1 cellular context compared by ENCODE assay signal in genomic region chr6:4008324-4009047, GRCh38.
TF ChIP-seq lines count a peak whose summit lies in the region.

No MANE protein-coding gene starts in this region.

TF ChIP-seq in HCT116, 20 proteins besides CTCF, POLR2A, EP300 and RAD21 (continued from another document):
- no peak for TF ChIP-seq ZBTB33 (IDR thresholded peaks at IDR 0.05; ENCODE audit: extremely low read depth, insufficient replicate concordance, low read length)
- 0 out of 2 replicates have a peak, but pooled peaks have one; percentile 11 for TF ChIP-seq SP1 (IDR thresholded peaks at IDR 0.05; ENCODE audit: low read depth)
- no peak for TF ChIP-seq POLR2AphosphoS5 (IDR thresholded peaks at IDR 0.05; ENCODE audit: low read depth, low read length)
- TF ChIP-seq ELF1 (IDR thresholded peaks at IDR 0.05; ENCODE audit: borderline replicate concordance, low read depth) = no peak
- TF ChIP-seq EGR1 (IDR thresholded peaks at IDR 0.05; ENCODE audit: low read depth) = no peak
- no peak for TF ChIP-seq ZFX (IDR thresholded peaks at IDR 0.05)
- TF ChIP-seq SIN3A (IDR thresholded peaks at IDR 0.05; ENCODE audit: low read depth) = no peak
- no peak for TF ChIP-seq SRF (IDR thresholded peaks at IDR 0.05; ENCODE audit: low read depth)
- TF ChIP-seq EZH2 (IDR thresholded peaks at IDR 0.05) = no peak
- TF ChIP-seq FOSL1 (IDR thresholded peaks at IDR 0.05; ENCODE audit: low read depth) = no peak
- TF ChIP-seq CEBPB (IDR thresholded peaks at IDR 0.05; ENCODE audit: low read depth) = peak; percentile 90
- TF ChIP-seq ATF3 (IDR thresholded peaks at IDR 0.05) = no peak
- no peak for TF ChIP-seq ZNF274 (IDR thresholded peaks at IDR 0.05; ENCODE audit: low read depth, low read length)
- no peak for TF ChIP-seq CBX3 (IDR thresholded peaks at IDR 0.05; ENCODE audit: low read depth)
- no peak for TF ChIP-seq YY1 (IDR thresholded peaks at IDR 0.05; ENCODE audit: extremely low read depth, insufficient replicate concordance, low read depth, low read length)
- TF ChIP-seq JUND (IDR thresholded peaks at IDR 0.05) = no peak
